Comparison of ENCODE assay signal across 5 cellular contexts in the genomic region with DNA sequence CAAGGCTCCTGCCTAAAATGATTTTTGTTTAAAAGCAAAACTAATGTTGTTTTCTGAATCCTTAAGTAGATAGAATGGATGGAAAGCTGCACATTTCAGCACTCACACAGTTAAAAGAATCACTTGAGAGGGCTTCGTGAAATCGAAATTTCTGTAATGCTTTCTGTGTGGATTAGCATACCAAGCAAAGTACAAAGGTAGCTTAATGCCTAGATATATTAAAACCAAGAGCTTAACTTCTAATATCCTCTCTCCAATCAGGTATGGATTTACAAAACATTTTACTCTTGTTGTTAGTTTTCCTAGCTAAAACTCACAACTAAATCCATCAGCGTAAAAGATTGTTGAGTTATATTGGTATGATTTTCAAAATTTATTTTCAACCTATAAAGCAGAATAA.
"Had no signal": no experiment of that assay in that cellular context is flagged by ENCODE, and none has a peak within 500 bp of the region (broad histone marks: within the 10 kb centered on the region; RNA-seq: fewer than 3 reads in every experiment).

No MANE protein-coding gene starts in this region.

- H3K27ac Mint-ChIP-seq: GM23338, H9 had no signal

- H3K9me3 Mint-ChIP-seq: GM23338, H9 had no signal

- H3K4me3 Mint-ChIP-seq: GM23338, H9 had no signal

- ATAC-seq: GM23338, K562 had no signal

- H3K4me3 ChIP-seq: GM23338, K562 had no signal

- DNase-seq: H9, HCEC 1CT, IMR-90 had no signal
